ENCODE assay signal across 17 cellular contexts in the genomic region with DNA sequence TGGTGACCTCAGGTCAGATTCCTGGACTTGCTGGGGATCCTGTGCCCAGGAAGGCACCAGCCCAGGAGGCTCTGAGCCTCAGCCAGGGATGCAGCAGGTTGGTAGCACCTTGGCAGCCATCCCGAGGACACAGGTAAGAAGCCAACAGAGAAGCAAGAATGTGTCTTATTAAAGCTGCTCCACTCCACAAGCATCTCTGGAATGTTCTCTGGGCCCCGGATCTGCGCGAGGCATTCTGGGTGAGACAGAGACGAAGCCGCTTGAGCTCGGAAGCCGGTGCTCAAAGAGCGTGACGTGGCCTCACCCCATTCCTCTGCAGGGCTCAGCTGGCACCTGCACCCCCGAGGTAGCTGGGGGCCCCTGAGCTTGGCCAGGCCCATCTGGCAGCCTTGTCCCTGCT. TPM values are rescaled to one million over a fixed set of nuclear protein-coding genes. Genes with fewer than 3 reads are reported as not detected.
A peak's percentile ranks its signal among the peaks of the same experiment; 100 is the strongest.
DNase-seq lines count a peak whose midpoint lies in the region; ATAC-seq, FAIRE-seq and TF ChIP-seq lines count a peak whose summit lies in the region.
"Had no signal": no experiment of that assay in that cellular context is flagged by ENCODE, and none has a peak within 500 bp of the region (broad histone marks: within the 10 kb centered on the region; RNA-seq: fewer than 3 reads in every experiment).

No MANE protein-coding gene starts in this region.

- intact Hi-C loops in pancreas (cut with DNase I): loop anchor here in 1 of 3 donors (10.0 kb wide), 3 partner anchors 139 to 419 kb away; no protein-coding TSS in a partner anchor

- FAIRE-seq in pancreas (lab: Jason Lieb, UNC): no peak
- FAIRE-seq: K562 had no signal

- no peak overlapping the region for H3K27ac ChIP-seq in pancreas
- H3K27ac ChIP-seq: SJSA1, spleen, uterus had no signal

- H3K36me3 ChIP-seq in pancreas: no peaks in the 10 kb centered on the region
- H3K36me3 ChIP-seq: SJSA1, spleen, uterus had no signal

- H3K4me1 ChIP-seq in pancreas: peaks cover 0 to 10% (median 6%) of the 10 kb centered on the region in 3 donors
- H3K4me1 ChIP-seq: uterus had no signal

- CTCF ChIA-PET in HEK293T (lab: Yijun Ruan, JAX): no interaction called here

- no peaks in the 10 kb centered on the region for H3K27me3 ChIP-seq in pancreas
- H3K27me3 ChIP-seq: SJSA1 had no signal

- peak; percentile 76 for DNase-seq in HT-29 (ENCODE audit: low spot score)
- peak; percentile 86 for DNase-seq in astrocyte of the hippocampus (ENCODE audit: low read depth, low spot score)
- peak; percentile 73 for DNase-seq in hepatic stellate cell (ENCODE audit: low spot score)
- peak in 3 of 6 donors; percentile 50 to 66 (median 55) for DNase-seq in pancreas
- no peak for DNase-seq in HEK293T (ENCODE audit: extremely low spot score)
- no peak for DNase-seq in 8988T
- DNase-seq in GM13977 (ENCODE audit: low spot score): no peak
- DNase-seq: activated T-cell treated with anti-CD3 and anti-CD28 coated beads, Interleukin-2, amount 50 U/mL, for 4 hours; GDM1; H7; NCI-H1105 treated with DMSO at 0.1 percent for 48 hours; spleen; stimulated activated naive CD4-positive, alpha-beta T cell; uterus had no signal

- H3K4me3 ChIP-seq in pancreas: no peak overlapping the region
- H3K4me3 ChIP-seq: K562, SJSA1, spleen, uterus had no signal

- no peaks in the 10 kb centered on the region for H3K9me3 ChIP-seq in pancreas
- H3K9me3 ChIP-seq: SJSA1, spleen, uterus had no signal

- in situ Hi-C loops in GM13977 (cut with MboI; ENCODE audit: low pct_unique_long_range_greater_than_20kb, low sequenced_read_pairs, unreplicated experiment): loop anchor here (10.0 kb wide), 1 partner anchor 199 kb away; no protein-coding TSS in a partner anchor

- 42 to 59% methylated on average over 11 of the region's 11 CpGs for WGBS in pancreas, 2 donors

- ATAC-seq in pancreas: peak in 3 of 4 donors; percentile 14 to 34 (median 31)
- ATAC-seq in HG03354 (IDR thresholded peaks at IDR 0.05; ENCODE audit: poor library complexity, severe bottlenecking, unreplicated experiment): no peak
- ATAC-seq: activated T-cell treated with anti-CD3 and anti-CD28 coated beads, Interleukin-2, amount 50 U/mL, for 4 hours; K562 had no signal

- POLR2A ChIA-PET in HEK293T (lab: Yijun Ruan, JAX): interaction anchor here (0.8 to 4.0 kb wide), 2 partner anchors 11 to 18 kb away, joined by 3 to 22 read pairs; no protein-coding TSS in a partner anchor

- TF ChIP-seq CTCF in pancreas (IDR thresholded peaks at IDR 0.05) (no peak), GM13977 (IDR thresholded peaks at IDR 0.05; ENCODE audit: extremely low read depth, insufficient read depth, missing control alignments) (no peak)

TF ChIP-seq in HEK293T, 16 proteins besides CTCF, POLR2A, EP300 and RAD21:
- TF ChIP-seq LEF1 (IDR thresholded peaks at IDR 0.05; ENCODE audit: borderline replicate concordance): no peak
- no peak for TF ChIP-seq BHLHE40 (IDR thresholded peaks at IDR 0.05; ENCODE audit: borderline replicate concordance)
- TF ChIP-seq NFRKB (IDR thresholded peaks at IDR 0.05): no peak
- no peak for TF ChIP-seq FOXM1 (IDR thresholded peaks at IDR 0.05; ENCODE audit: borderline replicate concordance)
- no peak for TF ChIP-seq HDGF (IDR thresholded peaks at IDR 0.05; ENCODE audit: borderline replicate concordance)
- TF ChIP-seq SUZ12 (IDR thresholded peaks at IDR 0.05): no peak
- TF ChIP-seq TARDBP (IDR thresholded peaks at IDR 0.05): no peak
- TF ChIP-seq ELF4 (IDR thresholded peaks at IDR 0.05): no peak
- no peak for TF ChIP-seq FOXA1 (IDR thresholded peaks at IDR 0.05)
- TF ChIP-seq CTBP1 (IDR thresholded peaks at IDR 0.05; ENCODE audit: borderline replicate concordance): no peak
- no peak for TF ChIP-seq ZNF384 (IDR thresholded peaks at IDR 0.05)

RNA-seq across cellular contexts. Expression of gene TEX19, which starts 3.0 kb away (rescaled TPM):
- 0.10 and 1.1 TPM in 2 replicates for total RNA-seq in HT-29 (2014; rRNA removed; shearing (Covaris generic))
- total RNA-seq in pancreas: not detected
- polyA plus RNA-seq in pancreas: not detected
- total RNA-seq: spleen, uterus had no signal
- polyA plus RNA-seq: spleen had no signal

RNA-seq across cellular contexts. Expression of gene UTS2R, which starts 15.5 kb away (rescaled TPM):
- total RNA-seq in HT-29 (2014; rRNA removed; shearing (Covaris generic)): not detected in 2 replicates
- total RNA-seq in pancreas: under 1 TPM in 3 of 6 donors, not detected in 3; 0.37 to 0.87 (median 0.74) TPM
- polyA plus RNA-seq in pancreas: not detected
- total RNA-seq: activated T-cell treated with anti-CD3 and anti-CD28 coated beads, Interleukin-2, amount 50 U/mL, for 4 hours; H7; uterus had no signal
- polyA plus RNA-seq: K562, spleen had no signal

RNA-seq across cellular contexts. Expression of gene SECTM1, which starts 22.5 kb away (rescaled TPM):
- total RNA-seq in HT-29 (2014; rRNA removed; shearing (Covaris generic)): 2.9 and 3.2 TPM in 2 replicates
- total RNA-seq in pancreas: 1 to 10 TPM in 5 of 6 donors, under 1 TPM in 1; 0.74 to 7.4 (median 1.4) TPM
- 1 to 10 TPM; 1.5 to 3.3 TPM for polyA plus RNA-seq in pancreas

RNA-seq across cellular contexts. Expression of gene CD7, which starts 38.6 kb away (rescaled TPM):
- total RNA-seq in HT-29 (2014; rRNA removed; shearing (Covaris generic)): not detected in 2 replicates
- 1 to 10 TPM in 2 of 6 donors, under 1 TPM in 4; 0.28 to 1.3 (median 0.98) TPM for total RNA-seq in pancreas
- 1 to 10 TPM in 1 of 2 donors, under 1 TPM in 1; 0.70 to 1.0 TPM for polyA plus RNA-seq in pancreas
- total RNA-seq: SJSA1 had no signal

Comparison
In these comparisons a context has a peak if more than half of its experiments do, and no peak if none do; other contexts are left out.
1. DNase-seq: peak in HT-29 (single experiment), astrocyte of the hippocampus (single experiment) and hepatic stellate cell (single experiment); none in HEK293T (single experiment), 8988T (single experiment) and GM13977 (single experiment).